In genomic region chr12:93683410-93683809, GRCh38 we compare ENCODE assay signal across 19 cellular contexts. TPM values are rescaled to one million over a fixed set of nuclear protein-coding genes. Genes with fewer than 3 reads are reported as not detected.
A peak's percentile ranks its signal among the peaks of the same experiment; 100 is the strongest.
DNase-seq lines count a peak whose midpoint lies in the region; ATAC-seq and TF ChIP-seq lines count a peak whose summit lies in the region.
"Had no signal": no experiment of that assay in that cellular context is flagged by ENCODE, and none has a peak within 500 bp of the region (broad histone marks: within the 10 kb centered on the region; RNA-seq: fewer than 3 reads in every experiment).

No MANE protein-coding gene starts in this region.

- intact Hi-C loops in adrenal gland (cut with DNase I), result loop anchor here in 1 of 2 donors (5.0 kb wide), 1 partner anchor 96 kb away; no protein-coding TSS in a partner anchor
- intact Hi-C loops in right cardiac atrium (cut with DNase I), result loop anchor here in 1 of 4 donors (10.0 kb wide), 1 partner anchor 51 kb away; no protein-coding TSS in a partner anchor

- H3K36me3 ChIP-seq in adrenal gland (replicated peaks in 1 of 2) (no peaks in the 10 kb centered on the region), smooth muscle cell (ENCODE audit: low read depth) (no peaks in the 10 kb centered on the region)
- H3K36me3 ChIP-seq: BE2C, breast epithelium had no signal

- WGBS in adrenal gland, 4 donors, result 89 to 100% (median 97%) methylated on average over 4 to 5 of the region's 5 CpGs
- 93% methylated on average over 5 of the region's 5 CpGs for WGBS in right cardiac atrium
- WGBS in smooth muscle cell (ENCODE audit: low lambda C conversion rate), result 93% methylated on average over 5 of the region's 5 CpGs

- H3K27ac ChIP-seq in adrenal gland, result peak overlapping the region; percentile 19 to 86 (median 71)
- H3K27ac ChIP-seq in right cardiac atrium (ENCODE audit: low read length), result peak overlapping the region; percentile 76
- no peak overlapping the region for H3K27ac ChIP-seq in smooth muscle cell (ENCODE audit: low read depth)
- H3K27ac ChIP-seq: 22Rv1, breast epithelium, epithelial cell of prostate, KMS-11 had no signal

- no peak overlapping the region for H3K4me2 ChIP-seq in smooth muscle cell
- H3K4me2 ChIP-seq: KMS-11 had no signal

- H3K27me3 ChIP-seq in adrenal gland (no peaks in the 10 kb centered on the region), right cardiac atrium (ENCODE audit: control insufficient read depth, insufficient read depth) (no peaks in the 10 kb centered on the region), smooth muscle cell (ENCODE audit: low read depth) (no peaks in the 10 kb centered on the region)
- H3K27me3 ChIP-seq: BE2C, breast epithelium had no signal

- no peaks in the 10 kb centered on the region for H4K20me1 ChIP-seq in smooth muscle cell (ENCODE audit: low read depth)

- H3K9me3 ChIP-seq in adrenal gland (replicated peaks in 1 of 3) (no peaks in the 10 kb centered on the region), right cardiac atrium (ENCODE audit: control insufficient read depth, low read length) (no peaks in the 10 kb centered on the region), smooth muscle cell (replicated peaks; ENCODE audit: low read depth) (no peaks in the 10 kb centered on the region)
- H3K9me3 ChIP-seq: BE2C, breast epithelium had no signal

- H3K79me2 ChIP-seq in smooth muscle cell (ENCODE audit: low read depth), result peaks cover 3% of the 10 kb centered on the region

- no peak for TF ChIP-seq POLR2A in adrenal gland (IDR thresholded peaks at IDR 0.05)

- TF ChIP-seq CTCF in adrenal gland (IDR thresholded peaks at IDR 0.05) (no peak), smooth muscle cell (IDR thresholded peaks at IDR 0.05; ENCODE audit: borderline replicate concordance, insufficient read depth, poor library complexity, severe bottlenecking) (no peak)

- H3K4me3 ChIP-seq in adrenal gland (no peak overlapping the region), right cardiac atrium (ENCODE audit: low read length) (no peak overlapping the region), smooth muscle cell (no peak overlapping the region)
- H3K4me3 ChIP-seq: breast epithelium had no signal

- DNase-seq in DMS53 (lab: John Stamatoyannopoulos, UW) (peak; percentile 39), DMS53 treated with DMSO at 0.1 percent for 48 hours (lab: John Stamatoyannopoulos, UW; ENCODE audit: unreplicated experiment) (no peak), adrenal gland (no peak), right cardiac atrium (no peak), smooth muscle cell (lab: John Stamatoyannopoulos, UW; ENCODE audit: unreplicated experiment) (no peak), NAMALWA (ENCODE audit: low spot score) (no peak), AML-193 (lab: John Stamatoyannopoulos, UW) (no peak), NK-92 (lab: John Stamatoyannopoulos, UW; ENCODE audit: unreplicated experiment) (no peak)
- DNase-seq: activated CD4-positive, alpha-beta T cell treated with anti-CD3 and anti-CD28 coated beads for 1 hour; activated naive CD8-positive, alpha-beta T cell treated with anti-CD3 and anti-CD28 coated beads for 36 hours; foreskin fibroblast; NCI-H1105 treated with DMSO at 0.1 percent for 48 hours; RPMI8226; stimulated activated naive CD4-positive, alpha-beta T cell treated with Interleukin-2 at 50 U/mL for 16 hours had no signal

- peak overlapping the region; percentile 63 for H2AFZ ChIP-seq in smooth muscle cell (ENCODE audit: low read depth)

- H3K9ac ChIP-seq in smooth muscle cell (ENCODE audit: low read depth), result no peak overlapping the region
- H3K9ac ChIP-seq: KMS-11 had no signal

- no peaks in the 10 kb centered on the region for H3F3A ChIP-seq in smooth muscle cell (ENCODE audit: low read depth)

- peak; percentile 9 to 10 for ATAC-seq in right cardiac atrium

- H3K4me1 ChIP-seq in adrenal gland (replicated peaks in 1 of 2) (peaks cover 19 to 37% of the 10 kb centered on the region in 2 donors), right cardiac atrium (ENCODE audit: control insufficient read depth, insufficient read depth, low read length) (peaks cover 20% of the 10 kb centered on the region), smooth muscle cell (ENCODE audit: low read depth) (peaks cover 3% of the 10 kb centered on the region)
- H3K4me1 ChIP-seq: breast epithelium had no signal

RNA-seq across cellular contexts. Expression of gene CRADD, which starts 6.2 kb away (rescaled TPM):
- total RNA-seq in adrenal gland, result 10 to 100 TPM; 27.4 to 70.1 (median 40.4) TPM
- 10 to 100 TPM in 2 of 3 donors, 1 to 10 TPM in 1; 7.3 to 29.6 (median 14.6) TPM for polyA plus RNA-seq in adrenal gland
- total RNA-seq in right cardiac atrium, result 10 to 100 TPM; 29.1 to 45.7 (median 38.3) TPM
- 32.3 TPM for polyA plus RNA-seq in right cardiac atrium
- 16.8 and 28.6 TPM in 2 replicates for total RNA-seq in smooth muscle cell
- polyA plus RNA-seq in smooth muscle cell, result 10.7 and 18.6 TPM in 2 replicates
